In the genomic region with DNA sequence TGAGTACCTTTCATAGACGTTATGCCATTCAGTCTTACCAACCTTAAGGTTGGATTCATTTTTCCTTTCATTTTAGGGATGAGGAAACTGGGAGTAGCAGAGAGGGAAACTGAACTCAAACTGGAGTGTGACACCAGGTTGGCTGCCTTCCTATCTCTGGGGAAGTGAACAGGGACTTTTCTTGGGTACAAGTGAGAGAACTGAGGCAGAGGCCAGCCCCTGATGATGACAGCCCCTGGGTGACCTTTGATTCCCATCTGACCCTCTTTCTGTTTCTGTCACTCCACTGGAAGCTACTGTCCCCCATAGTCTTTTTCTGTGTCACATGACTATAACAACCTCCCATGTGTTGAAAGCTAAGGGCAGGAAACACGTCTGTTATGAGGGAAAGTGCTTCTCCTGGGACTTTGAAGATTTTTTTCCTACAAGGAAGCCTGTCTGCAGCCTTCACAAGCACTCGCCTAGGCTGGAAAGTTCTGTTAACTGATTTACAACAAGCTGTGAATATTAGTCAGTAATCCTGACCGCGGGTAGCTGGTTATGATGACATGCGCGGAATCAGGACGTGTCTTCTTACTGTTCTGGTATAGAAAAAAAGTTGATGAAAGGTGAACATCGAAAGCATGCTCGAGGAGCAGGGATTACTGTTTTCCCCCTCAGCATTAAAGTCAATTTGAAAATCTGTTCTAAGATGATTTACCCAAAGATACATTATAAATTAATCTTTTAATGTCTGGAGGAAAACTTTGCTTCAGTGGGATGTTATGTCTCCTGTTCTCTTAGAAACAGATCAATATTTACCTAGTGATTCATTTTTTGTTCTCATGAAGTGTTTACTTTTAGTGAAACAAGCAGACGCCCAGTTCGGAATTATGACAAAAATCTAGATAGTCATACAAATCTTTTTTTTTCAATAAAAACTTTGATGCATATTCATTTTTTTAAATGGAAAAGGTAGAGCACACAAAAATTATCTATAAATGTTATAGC, we compare ENCODE assay signal across 10 cellular contexts. TPM values are rescaled to one million over a fixed set of nuclear protein-coding genes. Genes with fewer than 3 reads are reported as not detected.
DNase-seq lines count a peak whose midpoint lies in the region; ATAC-seq and TF ChIP-seq lines count a peak whose summit lies in the region.
"Had no signal": no experiment of that assay in that cellular context is flagged by ENCODE, and none has a peak within 500 bp of the region (broad histone marks: within the 10 kb centered on the region; RNA-seq: fewer than 3 reads in every experiment).

No MANE protein-coding gene starts in this region.

- POLR2A ChIA-PET in CD8-positive, alpha-beta memory T cell (lab: Charles Lee), result no interaction called here

- no peak for TF ChIP-seq CTCF in CD14-positive monocyte (IDR thresholded peaks at IDR 0.05)
- TF ChIP-seq CTCF in esophagus muscularis mucosa (IDR thresholded peaks at IDR 0.05), result no peak
- no peak for TF ChIP-seq CTCF in nephron progenitor cell (IDR thresholded peaks at IDR 0.05)

- no peak for DNase-seq in CD14-positive monocyte (ENCODE audit: low spot score)
- peak; percentile 31 for DNase-seq in NCI-H748 treated with DMSO at 0.1 percent for 48 hours (lab: John Stamatoyannopoulos, UW)
- no peak for DNase-seq in esophagus muscularis mucosa (ENCODE audit: extremely low spot score)
- no peak for DNase-seq in nephron progenitor cell
- no peak for DNase-seq in NCI-H1694 treated with DMSO at 0.1 percent for 48 hours (lab: John Stamatoyannopoulos, UW)
- no peak for DNase-seq in CD8-positive, alpha-beta memory T cell

- H3K9me3 ChIP-seq in esophagus muscularis mucosa, result no peaks in the 10 kb centered on the region
- H3K9me3 ChIP-seq in CD8-positive, alpha-beta memory T cell (ENCODE audit: low read length), result no peaks in the 10 kb centered on the region

- peaks cover 6 to 67% (median 42%) of the 10 kb centered on the region in 4 donors for H3K36me3 ChIP-seq in esophagus muscularis mucosa
- H3K36me3 ChIP-seq in CD8-positive, alpha-beta memory T cell (ENCODE audit: insufficient read depth, low read length), result peaks cover 34% of the 10 kb centered on the region

- intact Hi-C loops in CD14-positive monocyte (cut with micrococcal nuclease), result no loop called here
- intact Hi-C loops in esophagus muscularis mucosa (cut with DNase I), result no loop called here

- peak overlapping the region; percentile 84 to 89 (median 88) for H3K27ac ChIP-seq in esophagus muscularis mucosa (replicated peaks in 1 of 4)
- H3K27ac ChIP-seq in CD8-positive, alpha-beta memory T cell (ENCODE audit: low read depth, low read length), result no peak overlapping the region

- peak overlapping the region in 2 of 4 donors; percentile 5 to 13 for H3K4me3 ChIP-seq in esophagus muscularis mucosa
- no peak overlapping the region for H3K4me3 ChIP-seq in CD8-positive, alpha-beta memory T cell (ENCODE audit: low read length)
- H3K4me3 ChIP-seq: GM23338 had no signal

- H3K36me3 Mint-ChIP-seq in CD14-positive monocyte, result peaks cover 30 to 79% of the 10 kb centered on the region in 2 donors
- H3K36me3 Mint-ChIP-seq in nephron progenitor cell (ENCODE audit: low read depth), result peaks cover 48% of the 10 kb centered on the region
- peaks cover 4 to 86% (median 38%) of the 10 kb centered on the region in 3 donors for H3K36me3 Mint-ChIP-seq in CD8-positive, alpha-beta memory T cell

- no peaks in the 10 kb centered on the region for H3K27me3 Mint-ChIP-seq in CD14-positive monocyte (ENCODE audit: low read depth in 3 of 3)
- H3K27me3 Mint-ChIP-seq in nephron progenitor cell (ENCODE audit: low read depth, poor library complexity), result no peaks in the 10 kb centered on the region
- no peaks in the 10 kb centered on the region for H3K27me3 Mint-ChIP-seq in CD8-positive, alpha-beta memory T cell
- H3K27me3 Mint-ChIP-seq: IgD-negative memory B cell had no signal

- H3K4me1 Mint-ChIP-seq in CD14-positive monocyte (peaks cover 42% of the 10 kb centered on the region), nephron progenitor cell (peaks cover 55% of the 10 kb centered on the region)
- peaks cover 0 to 6% (median 4%) of the 10 kb centered on the region in 3 donors for H3K4me1 Mint-ChIP-seq in CD8-positive, alpha-beta memory T cell

- H3K27ac Mint-ChIP-seq in CD14-positive monocyte (peak overlapping the region; percentile 52 to 93 (median 90)), nephron progenitor cell (peak overlapping the region; percentile 37)
- H3K27ac Mint-ChIP-seq in CD8-positive, alpha-beta memory T cell, result peak overlapping the region in 2 of 8 donors; percentile 1 to 2
- H3K27ac Mint-ChIP-seq: GM23338 had no signal

- TF ChIP-seq POLR2A in esophagus muscularis mucosa (IDR thresholded peaks at IDR 0.05; ENCODE audit: low read depth), result no peak

- CTCF ChIA-PET in CD8-positive, alpha-beta memory T cell (lab: Charles Lee), result interaction anchor here (1.2 to 1.8 kb wide), 2 partner anchors 10 to 12 kb away, joined by 3 to 6 read pairs; no protein-coding TSS in a partner anchor

- no peak for TF ChIP-seq EP300 in esophagus muscularis mucosa (IDR thresholded peaks at IDR 0.05)

- peaks cover 0 to 2% (median 0%) of the 10 kb centered on the region in 7 donors for H3K9me3 Mint-ChIP-seq in CD14-positive monocyte
- no peaks in the 10 kb centered on the region for H3K9me3 Mint-ChIP-seq in nephron progenitor cell
- H3K9me3 Mint-ChIP-seq in CD8-positive, alpha-beta memory T cell, result no peaks in the 10 kb centered on the region
- H3K9me3 Mint-ChIP-seq: GM23338, IgD-negative memory B cell had no signal

- H3K4me3 Mint-ChIP-seq in CD14-positive monocyte (no peak overlapping the region), nephron progenitor cell (no peak overlapping the region)
- no peak overlapping the region for H3K4me3 Mint-ChIP-seq in CD8-positive, alpha-beta memory T cell
- H3K4me3 Mint-ChIP-seq: GM23338 had no signal

- WGBS in esophagus muscularis mucosa, result 33% methylated on average over 12 of the region's 12 CpGs

- ATAC-seq in GM19463 (IDR thresholded peaks at IDR 0.05; ENCODE audit: unreplicated experiment), result no peak
- ATAC-seq in GM21529 (IDR thresholded peaks at IDR 0.05; ENCODE audit: unreplicated experiment), result no peak
- ATAC-seq: GM23338 had no signal

- peaks cover 74 to 93% (median 87%) of the 10 kb centered on the region in 4 donors for H3K4me1 ChIP-seq in esophagus muscularis mucosa
- H3K4me1 ChIP-seq in CD8-positive, alpha-beta memory T cell (ENCODE audit: insufficient read depth, low read length), result no peaks in the 10 kb centered on the region

- H3K27me3 ChIP-seq in esophagus muscularis mucosa, result no peaks in the 10 kb centered on the region
- no peaks in the 10 kb centered on the region for H3K27me3 ChIP-seq in CD8-positive, alpha-beta memory T cell (ENCODE audit: insufficient read depth, low read length, poor library complexity, severe bottlenecking)

RNA-seq across cellular contexts. Expression of a gene that starts 31.5 kb away (rescaled TPM):
- 10 to 100 TPM; 37.3 to 67.1 TPM for polyA plus RNA-seq in CD14-positive monocyte
- total RNA-seq in esophagus muscularis mucosa, result 10 to 100 TPM; 49.8 to 82.3 (median 72.1) TPM
- total RNA-seq in CD8-positive, alpha-beta memory T cell, result 10 to 100 TPM; 68.7 to 79.8 TPM
- 22.9 TPM for polyA plus RNA-seq in CD8-positive, alpha-beta memory T cell
